In the genomic region with DNA sequence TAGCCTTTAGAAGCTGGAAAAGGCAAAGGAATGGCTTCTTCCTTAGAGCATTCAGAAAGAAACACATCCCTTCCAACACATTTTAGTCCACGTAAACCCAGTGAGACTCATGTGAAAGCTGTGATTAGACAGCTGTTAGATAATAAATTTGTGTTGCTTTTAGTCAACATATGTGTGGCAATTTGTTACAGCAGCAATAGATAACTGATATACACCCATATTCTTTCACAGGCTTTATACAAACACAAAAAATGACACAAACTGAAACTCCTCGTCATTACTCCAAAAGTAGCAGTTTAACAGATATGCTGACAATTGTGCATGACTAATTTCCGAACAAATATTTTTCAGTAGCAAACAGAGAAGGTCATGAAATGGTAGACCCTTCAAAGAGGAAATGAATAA, we compare ENCODE assay signal across 9 cellular contexts.
DNase-seq lines count a peak whose midpoint lies in the region; ATAC-seq lines count a peak whose summit lies in the region.
"Had no signal": no experiment of that assay in that cellular context is flagged by ENCODE, and none has a peak within 500 bp of the region (broad histone marks: within the 10 kb centered on the region; RNA-seq: fewer than 3 reads in every experiment).

No MANE protein-coding gene starts in this region.

- H3K4me3 ChIP-seq in MG63: no peak overlapping the region

- peak overlapping the region; percentile 62 to 93 for H3K4me3 Mint-ChIP-seq in activated T-cell treated with anti-CD3 and anti-CD28 coated beads, Interleukin-2, amount 50 U/mL, for 72 hours
- H3K4me3 Mint-ChIP-seq in T-cell: peak overlapping the region in 1 of 3 donors; percentile 55
- no peak overlapping the region for H3K4me3 Mint-ChIP-seq in stimulated activated naive CD8-positive, alpha-beta T cell treated with anti-CD3 and anti-CD28 coated beads, Interleukin-15, Interleukin-2, amounts not matched to agents 100 ng/mL and 50 ng/mL, for 24 hours

- POLR2A ChIA-PET in T-cell (lab: Charles Lee): no interaction called here

- no peaks in the 10 kb centered on the region for H3K27me3 Mint-ChIP-seq in activated T-cell treated with anti-CD3 and anti-CD28 coated beads, Interleukin-2, amount 50 U/mL, for 72 hours (ENCODE audit: low read depth)
- H3K27me3 Mint-ChIP-seq in T-cell: no peaks in the 10 kb centered on the region
- H3K27me3 Mint-ChIP-seq in stimulated activated naive CD8-positive, alpha-beta T cell treated with anti-CD3 and anti-CD28 coated beads, Interleukin-15, Interleukin-2, amounts not matched to agents 100 ng/mL and 50 ng/mL, for 24 hours: no peaks in the 10 kb centered on the region

- no peaks in the 10 kb centered on the region for H3K27me3 ChIP-seq in MG63

- peaks cover 9 to 10% of the 10 kb centered on the region in 2 donors for H3K9me3 Mint-ChIP-seq in activated T-cell treated with anti-CD3 and anti-CD28 coated beads, Interleukin-2, amount 50 U/mL, for 72 hours
- peaks cover 7 to 9% (median 7%) of the 10 kb centered on the region in 3 donors for H3K9me3 Mint-ChIP-seq in T-cell
- H3K9me3 Mint-ChIP-seq in stimulated activated naive CD8-positive, alpha-beta T cell treated with anti-CD3 and anti-CD28 coated beads, Interleukin-15, Interleukin-2, amounts not matched to agents 100 ng/mL and 50 ng/mL, for 24 hours: peaks cover 5% of the 10 kb centered on the region

- H3K4me1 Mint-ChIP-seq in activated T-cell treated with anti-CD3 and anti-CD28 coated beads, Interleukin-2, amount 50 U/mL, for 72 hours (ENCODE audit: low read depth): peaks cover 68% of the 10 kb centered on the region
- H3K4me1 Mint-ChIP-seq in T-cell: peaks cover 49 to 61% (median 60%) of the 10 kb centered on the region in 3 donors
- H3K4me1 Mint-ChIP-seq in stimulated activated naive CD8-positive, alpha-beta T cell treated with anti-CD3 and anti-CD28 coated beads, Interleukin-15, Interleukin-2, amounts not matched to agents 100 ng/mL and 50 ng/mL, for 24 hours (ENCODE audit: low read depth): peaks cover 51% of the 10 kb centered on the region

- no peaks in the 10 kb centered on the region for H3K9me3 ChIP-seq in MG63

- H3K27ac Mint-ChIP-seq in activated T-cell treated with anti-CD3 and anti-CD28 coated beads, Interleukin-2, amount 50 U/mL, for 72 hours: peak overlapping the region; percentile 98
- peak overlapping the region; percentile 84 to 89 for H3K27ac Mint-ChIP-seq in T-cell
- peak overlapping the region; percentile 26 for H3K27ac Mint-ChIP-seq in stimulated activated naive CD8-positive, alpha-beta T cell treated with anti-CD3 and anti-CD28 coated beads, Interleukin-15, Interleukin-2, amounts not matched to agents 100 ng/mL and 50 ng/mL, for 24 hours

- CTCF ChIA-PET in T-cell (lab: Charles Lee): interaction anchor here in 1 of 2 donors (0.6 kb wide), 1 partner anchor 10 kb away, joined by 3 read pairs; no protein-coding TSS in a partner anchor

- H3K36me3 ChIP-seq in MG63: no peaks in the 10 kb centered on the region

- DNase-seq in activated T-cell treated with anti-CD3 and anti-CD28 coated beads, Interleukin-2, amount 50 U/mL, for 72 hours: no peak
- DNase-seq in activated T-cell treated with anti-CD3 and anti-CD28 coated beads for 4 hours: no peak
- no peak for DNase-seq in T-cell
- DNase-seq in activated gamma-delta T cell (lab: John Stamatoyannopoulos, UW): no peak
- no peak for DNase-seq in MG63
- DNase-seq: activated CD8-positive, alpha-beta memory T cell treated with anti-CD3 and anti-CD28 coated beads, Interleukin-2, amount 50 U/mL, for 4 hours had no signal

- ATAC-seq in activated T-cell treated with anti-CD3 and anti-CD28 coated beads, Interleukin-2, amount 50 U/mL, for 72 hours (replicated peaks in 1 of 2): peak; percentile 61 to 68
- peak; percentile 74 for ATAC-seq in HG02884 (IDR thresholded peaks at IDR 0.05; ENCODE audit: unreplicated experiment)
- ATAC-seq in T-cell (replicated peaks in 1 of 4): peak in 1 of 4 experiments; percentile 28
- no peak for ATAC-seq in GM19455 (IDR thresholded peaks at IDR 0.05; ENCODE audit: unreplicated experiment)

- H3K36me3 Mint-ChIP-seq in activated T-cell treated with anti-CD3 and anti-CD28 coated beads, Interleukin-2, amount 50 U/mL, for 72 hours (ENCODE audit: insufficient read depth in 2 of 2): peaks cover 16 to 24% of the 10 kb centered on the region in 2 donors
- H3K36me3 Mint-ChIP-seq in T-cell: peaks cover 64% of the 10 kb centered on the region
- peaks cover 39% of the 10 kb centered on the region for H3K36me3 Mint-ChIP-seq in stimulated activated naive CD8-positive, alpha-beta T cell treated with anti-CD3 and anti-CD28 coated beads, Interleukin-15, Interleukin-2, amounts not matched to agents 100 ng/mL and 50 ng/mL, for 24 hours (ENCODE audit: low read depth)

Comparison
In these comparisons a context has a peak if more than half of its experiments do, and no peak if none do; other contexts are left out.
1. H3K27ac Mint-ChIP-seq: peak in every context shown above with its lines; median percentile 98 in activated T-cell treated with anti-CD3 and anti-CD28 coated beads, Interleukin-2, amount 50 U/mL, for 72 hours; 86 in T-cell; 26 in stimulated activated naive CD8-positive, alpha-beta T cell treated with anti-CD3 and anti-CD28 coated beads, Interleukin-15, Interleukin-2, amounts not matched to agents 100 ng/mL and 50 ng/mL, for 24 hours.